ENCODE assay signal across 29 cellular contexts in genomic region chr12:47849261-47849660, GRCh38. TPM values are rescaled to one million over a fixed set of nuclear protein-coding genes. Genes with fewer than 3 reads are reported as not detected.
DNase-seq lines count a peak whose midpoint lies in the region; ATAC-seq, FAIRE-seq and TF ChIP-seq lines count a peak whose summit lies in the region.
"Had no signal": no experiment of that assay in that cellular context is flagged by ENCODE, and none has a peak within 500 bp of the region (broad histone marks: within the 10 kb centered on the region; RNA-seq: fewer than 3 reads in every experiment).

No MANE protein-coding gene starts in this region.

- no peak overlapping the region for H3K4me3 Mint-ChIP-seq in activated CD4-positive, alpha-beta memory T cell treated with anti-CD3 and anti-CD28 coated beads for 36 hours
- no peak overlapping the region for H3K4me3 Mint-ChIP-seq in activated CD4-positive, alpha-beta memory T cell treated with anti-CD3 and anti-CD28 coated beads, Interleukin-2, amount 10 ng/mL, durations not matched to agents 7 days and 5 days
- no peak overlapping the region for H3K4me3 Mint-ChIP-seq in astrocyte (ENCODE audit: unreplicated experiment)
- H3K4me3 Mint-ChIP-seq: CD14-positive monocyte; CD8-positive, alpha-beta memory T cell; HFFc6; IgD-negative memory B cell had no signal

- H3K27ac Mint-ChIP-seq in activated CD4-positive, alpha-beta memory T cell treated with anti-CD3 and anti-CD28 coated beads for 36 hours, result peak overlapping the region; percentile 38
- H3K27ac Mint-ChIP-seq in activated CD4-positive, alpha-beta memory T cell treated with anti-CD3 and anti-CD28 coated beads, Interleukin-2, amount 10 ng/mL, durations not matched to agents 7 days and 5 days, result no peak overlapping the region
- no peak overlapping the region for H3K27ac Mint-ChIP-seq in astrocyte (ENCODE audit: unreplicated experiment)
- H3K27ac Mint-ChIP-seq: CD14-positive monocyte; CD8-positive, alpha-beta memory T cell; HFFc6; IgD-negative memory B cell had no signal

- FAIRE-seq in astrocyte (lab: Jason Lieb, UNC), result no peak
- FAIRE-seq: GM12878 had no signal

- peaks cover 80% of the 10 kb centered on the region for H3K36me3 Mint-ChIP-seq in activated CD4-positive, alpha-beta memory T cell treated with anti-CD3 and anti-CD28 coated beads for 36 hours
- peaks cover 52% of the 10 kb centered on the region for H3K36me3 Mint-ChIP-seq in activated CD4-positive, alpha-beta memory T cell treated with anti-CD3 and anti-CD28 coated beads, Interleukin-2, amount 10 ng/mL, durations not matched to agents 7 days and 5 days (ENCODE audit: low read depth)
- H3K36me3 Mint-ChIP-seq in astrocyte (ENCODE audit: low read depth, unreplicated experiment), result peaks cover 28% of the 10 kb centered on the region

- CTCF ChIA-PET in activated CD4-positive, alpha-beta memory T cell treated with anti-CD3 and anti-CD28 coated beads for 36 hours (lab: Charles Lee), result interaction anchor here (0.9 to 4.4 kb wide), 3 partner anchors 11 to 114 kb away, joined by 3 to 38 read pairs (median 3); partner anchors contain the start of gene TMEM106C
- CTCF ChIA-PET in activated CD4-positive, alpha-beta memory T cell treated with anti-CD3 and anti-CD28 coated beads, Interleukin-2, amount 10 ng/mL, durations not matched to agents 7 days and 5 days (lab: Charles Lee), result no interaction called here

- H3K36me3 ChIP-seq in astrocyte (ENCODE audit: insufficient read depth, low read length) (no peaks in the 10 kb centered on the region), osteoblast (ENCODE audit: insufficient read depth, low read length) (peaks cover 44% of the 10 kb centered on the region)
- H3K36me3 ChIP-seq: BE2C, HAP-1 had no signal

- H3K4me3 ChIP-seq in astrocyte (ENCODE audit: insufficient read depth, low read depth, low read length) (no peak overlapping the region), osteoblast (ENCODE audit: insufficient read depth, low read length) (no peak overlapping the region)
- H3K4me3 ChIP-seq: GM12878, HAP-1, Peyer's patch had no signal

- no peaks in the 10 kb centered on the region for H4K20me1 ChIP-seq in astrocyte (ENCODE audit: insufficient read depth, low read length)
- peaks cover 4% of the 10 kb centered on the region for H4K20me1 ChIP-seq in osteoblast (ENCODE audit: insufficient read depth, low read length)

- H3K27me3 ChIP-seq in astrocyte (ENCODE audit: insufficient read depth, low read length) (no peaks in the 10 kb centered on the region), osteoblast (ENCODE audit: insufficient read depth, low read length) (no peaks in the 10 kb centered on the region)
- H3K27me3 ChIP-seq: BE2C, Peyer's patch had no signal

- no peak for DNase-seq in activated CD4-positive, alpha-beta memory T cell treated with anti-CD3 and anti-CD28 coated beads for 36 hours
- no peak for DNase-seq in activated CD4-positive, alpha-beta memory T cell treated with anti-CD3 and anti-CD28 coated beads, Interleukin-2, amount 10 ng/mL, durations not matched to agents 7 days and 5 days
- DNase-seq in astrocyte (ENCODE audit: low read depth) (peak; percentile 41), foreskin melanocyte (peak; percentile 72), Right ventricle myocardium superior (no peak), osteoblast (ENCODE audit: insufficient read length, low spot score, missing footprints) (no peak)
- DNase-seq: 8988T; ACHN; BE2C; CD8-positive, alpha-beta memory T cell; DMS 273 treated with DMSO at 0.1 percent for 48 hours; DMS79; EL; GDM1; GOT3; HFFc6; NCI-H1048; NCI-H1417; NCI-H1694; NCI-H2029 treated with DMSO at 0.1 percent for 48 hours; NCI-H226; NCI-H510A; NCI-H69; Peyer's patch had no signal

- H3K4me1 ChIP-seq in astrocyte (ENCODE audit: insufficient read depth, low read length), result no peaks in the 10 kb centered on the region
- H3K4me1 ChIP-seq in osteoblast (ENCODE audit: insufficient read depth, low read length), result no peaks in the 10 kb centered on the region
- H3K4me1 ChIP-seq: BE2C, HAP-1, Peyer's patch had no signal

- H3K79me2 ChIP-seq in astrocyte (ENCODE audit: insufficient read depth, low read length), result no peaks in the 10 kb centered on the region
- no peaks in the 10 kb centered on the region for H3K79me2 ChIP-seq in osteoblast (ENCODE audit: insufficient read depth, low read length)

- TF ChIP-seq CTCF in astrocyte (IDR thresholded peaks at IDR 0.05; ENCODE audit: insufficient read depth, low read depth, low read length), result no peak
- no peak for TF ChIP-seq CTCF in osteoblast (IDR thresholded peaks at IDR 0.05; ENCODE audit: extremely low read depth, low read depth, low read length)

- H3K27ac ChIP-seq in astrocyte (ENCODE audit: low read depth, low read length) (no peak overlapping the region), osteoblast (ENCODE audit: low read depth, low read length) (no peak overlapping the region)
- H3K27ac ChIP-seq: Peyer's patch had no signal

- ATAC-seq in Right ventricle myocardium superior (ENCODE audit: poor library complexity) (no peak), HG02623 (IDR thresholded peaks at IDR 0.05; ENCODE audit: unreplicated experiment) (no peak)
- ATAC-seq: GM12878 had no signal

- no peaks in the 10 kb centered on the region for H3K9me3 Mint-ChIP-seq in activated CD4-positive, alpha-beta memory T cell treated with anti-CD3 and anti-CD28 coated beads for 36 hours
- no peaks in the 10 kb centered on the region for H3K9me3 Mint-ChIP-seq in activated CD4-positive, alpha-beta memory T cell treated with anti-CD3 and anti-CD28 coated beads, Interleukin-2, amount 10 ng/mL, durations not matched to agents 7 days and 5 days
- H3K9me3 Mint-ChIP-seq in astrocyte (ENCODE audit: unreplicated experiment), result peaks cover 4% of the 10 kb centered on the region
- H3K9me3 Mint-ChIP-seq: CD14-positive monocyte; CD8-positive, alpha-beta memory T cell; HFFc6; IgD-negative memory B cell had no signal

- H3K9me3 ChIP-seq in astrocyte (ENCODE audit: insufficient read depth, low read depth, low read length), result no peaks in the 10 kb centered on the region
- no peaks in the 10 kb centered on the region for H3K9me3 ChIP-seq in osteoblast (ENCODE audit: low read depth, low read length)
- H3K9me3 ChIP-seq: BE2C, HAP-1, Peyer's patch had no signal

- POLR2A ChIA-PET in activated CD4-positive, alpha-beta memory T cell treated with anti-CD3 and anti-CD28 coated beads for 36 hours (lab: Charles Lee), result interaction anchor here (0.5 kb wide), 1 partner anchor 119 kb away, joined by 4 read pairs; no protein-coding TSS in a partner anchor
- POLR2A ChIA-PET in activated CD4-positive, alpha-beta memory T cell treated with anti-CD3 and anti-CD28 coated beads, Interleukin-2, amount 10 ng/mL, durations not matched to agents 7 days and 5 days (lab: Charles Lee), result interaction anchor here (1.0 to 1.3 kb wide), 2 partner anchors 17 to 34 kb away, joined by 3 read pairs; no protein-coding TSS in a partner anchor

- peaks cover 14% of the 10 kb centered on the region for H3K4me1 Mint-ChIP-seq in activated CD4-positive, alpha-beta memory T cell treated with anti-CD3 and anti-CD28 coated beads for 36 hours (ENCODE audit: low read depth)
- no peaks in the 10 kb centered on the region for H3K4me1 Mint-ChIP-seq in activated CD4-positive, alpha-beta memory T cell treated with anti-CD3 and anti-CD28 coated beads, Interleukin-2, amount 10 ng/mL, durations not matched to agents 7 days and 5 days
- H3K4me1 Mint-ChIP-seq in astrocyte (ENCODE audit: low read depth, unreplicated experiment), result peaks cover 7% of the 10 kb centered on the region
- H3K4me1 Mint-ChIP-seq: CD14-positive monocyte; CD8-positive, alpha-beta memory T cell; IgD-negative memory B cell had no signal

- no peak overlapping the region for H3K9ac ChIP-seq in astrocyte (ENCODE audit: low read length)

- intact Hi-C loops in activated CD4-positive, alpha-beta memory T cell treated with anti-CD3 and anti-CD28 coated beads for 36 hours (cut with micrococcal nuclease), result loop anchor here (5.0 kb wide), 1 partner anchor 38 kb away; no protein-coding TSS in a partner anchor
- intact Hi-C loops in Right ventricle myocardium superior (cut with DNase I), result no loop called here

- H3K27me3 Mint-ChIP-seq in activated CD4-positive, alpha-beta memory T cell treated with anti-CD3 and anti-CD28 coated beads for 36 hours, result no peaks in the 10 kb centered on the region
- H3K27me3 Mint-ChIP-seq in activated CD4-positive, alpha-beta memory T cell treated with anti-CD3 and anti-CD28 coated beads, Interleukin-2, amount 10 ng/mL, durations not matched to agents 7 days and 5 days, result no peaks in the 10 kb centered on the region
- H3K27me3 Mint-ChIP-seq in astrocyte (ENCODE audit: low read depth, unreplicated experiment), result peaks cover 30% of the 10 kb centered on the region

- H3K4me2 ChIP-seq in astrocyte (ENCODE audit: low read length) (no peak overlapping the region), osteoblast (ENCODE audit: insufficient read depth, low read length) (no peak overlapping the region)

- H2AFZ ChIP-seq in astrocyte (ENCODE audit: low read depth, low read length), result no peak overlapping the region
- no peak overlapping the region for H2AFZ ChIP-seq in osteoblast (ENCODE audit: low read length)

RNA-seq across cellular contexts. Expression of gene HDAC7, which starts 29.6 kb away (rescaled TPM):
- 100 to 1,000 TPM; 257 to 280 TPM for total RNA-seq in activated CD4-positive, alpha-beta memory T cell treated with anti-CD3 and anti-CD28 coated beads for 36 hours
- 100 to 1,000 TPM; 315 to 328 TPM for total RNA-seq in activated CD4-positive, alpha-beta memory T cell treated with anti-CD3 and anti-CD28 coated beads, Interleukin-2, amount 10 ng/mL, durations not matched to agents 7 days and 5 days
- total RNA-seq in astrocyte (76.3 and 92.2 TPM in 2 replicates), Right ventricle myocardium superior (35.9 TPM), osteoblast (39.8 and 41.3 TPM in 2 replicates)

RNA-seq across cellular contexts. Expression of gene VDR, which starts 55.5 kb away (rescaled TPM):
- total RNA-seq in activated CD4-positive, alpha-beta memory T cell treated with anti-CD3 and anti-CD28 coated beads for 36 hours, result 100 to 1,000 TPM; 156 TPM
- total RNA-seq in activated CD4-positive, alpha-beta memory T cell treated with anti-CD3 and anti-CD28 coated beads, Interleukin-2, amount 10 ng/mL, durations not matched to agents 7 days and 5 days, result 10 to 100 TPM; 62.9 to 65.5 TPM
- total RNA-seq in astrocyte (6.1 and 6.6 TPM in 2 replicates), Right ventricle myocardium superior (0.11 TPM), osteoblast (30.4 and 32.2 TPM in 2 replicates)

Comparison
In these comparisons a context has a peak if more than half of its experiments do, and no peak if none do; other contexts are left out.
1. DNase-seq: peak in astrocyte (single experiment) and foreskin melanocyte (single experiment); none in activated CD4-positive, alpha-beta memory T cell treated with anti-CD3 and anti-CD28 coated beads for 36 hours (single experiment), activated CD4-positive, alpha-beta memory T cell treated with anti-CD3 and anti-CD28 coated beads, Interleukin-2, amount 10 ng/mL, durations not matched to agents 7 days and 5 days (single experiment), Right ventricle myocardium superior (single experiment) and osteoblast (single experiment).